In genomic region chr15:59349715-59350420, GRCh38 we compare ENCODE assay signal across 8 cellular contexts. TPM values are rescaled to one million over a fixed set of nuclear protein-coding genes. Genes with fewer than 3 reads are reported as not detected.
DNase-seq lines count a peak whose midpoint lies in the region; FAIRE-seq and TF ChIP-seq lines count a peak whose summit lies in the region.

No MANE protein-coding gene starts in this region.

- no peak overlapping the region for H3K4me3 ChIP-seq in astrocyte (ENCODE audit: insufficient read depth, low read depth, low read length)
- H3K4me3 ChIP-seq in vagina = no peak overlapping the region
- no peak overlapping the region for H3K4me3 ChIP-seq in CD8-positive, alpha-beta memory T cell (ENCODE audit: low read length)

- H3K4me1 ChIP-seq in astrocyte (ENCODE audit: insufficient read depth, low read length) (peaks cover 17% of the 10 kb centered on the region), vagina (peaks cover 38% of the 10 kb centered on the region)
- H3K4me1 ChIP-seq in CD8-positive, alpha-beta memory T cell (ENCODE audit: insufficient read depth, low read length) = peaks cover 11% of the 10 kb centered on the region

- peaks cover 32% of the 10 kb centered on the region for H3K4me1 Mint-ChIP-seq in astrocyte (ENCODE audit: low read depth, unreplicated experiment)
- peaks cover 13 to 16% (median 15%) of the 10 kb centered on the region in 3 donors for H3K4me1 Mint-ChIP-seq in CD8-positive, alpha-beta memory T cell

- TF ChIP-seq CTCF in astrocyte (IDR thresholded peaks at IDR 0.05; ENCODE audit: insufficient read depth, low read depth, low read length) (no peak), vagina (IDR thresholded peaks at IDR 0.05) (no peak), GM10266 (IDR thresholded peaks at IDR 0.05; ENCODE audit: control insufficient read depth, insufficient read depth, low read depth, missing control alignments) (no peak)

- no peak for TF ChIP-seq POLR2A in vagina (IDR thresholded peaks at IDR 0.05)

- peaks cover 86% of the 10 kb centered on the region for H3K79me2 ChIP-seq in astrocyte (ENCODE audit: insufficient read depth, low read length)

- CTCF ChIA-PET in CD8-positive, alpha-beta memory T cell (lab: Charles Lee) = no interaction called here

- H3K4me2 ChIP-seq in astrocyte (ENCODE audit: low read length) = peak overlapping the region; percentile 76

- peak overlapping the region; percentile 17 for H3K4me3 Mint-ChIP-seq in astrocyte (ENCODE audit: unreplicated experiment)
- H3K4me3 Mint-ChIP-seq in CD8-positive, alpha-beta memory T cell = no peak overlapping the region

- H3K27ac Mint-ChIP-seq in astrocyte (ENCODE audit: unreplicated experiment) = peak overlapping the region; percentile 96
- H3K27ac Mint-ChIP-seq in CD8-positive, alpha-beta memory T cell = no peak overlapping the region

- peaks cover 4% of the 10 kb centered on the region for H3K36me3 Mint-ChIP-seq in astrocyte (ENCODE audit: low read depth, unreplicated experiment)
- H3K36me3 Mint-ChIP-seq in CD8-positive, alpha-beta memory T cell = no peaks in the 10 kb centered on the region

- H3K27me3 ChIP-seq in astrocyte (ENCODE audit: insufficient read depth, low read length) = no peaks in the 10 kb centered on the region
- H3K27me3 ChIP-seq in vagina = no peaks in the 10 kb centered on the region
- no peaks in the 10 kb centered on the region for H3K27me3 ChIP-seq in CD8-positive, alpha-beta memory T cell (ENCODE audit: insufficient read depth, low read length, poor library complexity, severe bottlenecking)

- H3K9me3 ChIP-seq in astrocyte (ENCODE audit: insufficient read depth, low read depth, low read length) (no peaks in the 10 kb centered on the region), vagina (no peaks in the 10 kb centered on the region)
- no peaks in the 10 kb centered on the region for H3K9me3 ChIP-seq in CD8-positive, alpha-beta memory T cell (ENCODE audit: low read length)

- DNase-seq in DMS53 treated with DMSO at 0.1 percent for 48 hours (lab: John Stamatoyannopoulos, UW; ENCODE audit: unreplicated experiment) (peak; percentile 75), HT-29 (ENCODE audit: low spot score) (peak; percentile 65), astrocyte (ENCODE audit: low read depth) (peak; percentile 97), kidney tubule cell (ENCODE audit: low spot score) (peak; percentile 96), vagina (ENCODE audit: extremely low spot score in 2 of 2) (no peak), NCI-H1105 (lab: John Stamatoyannopoulos, UW) (no peak), GM10266 (ENCODE audit: extremely low spot score) (no peak)
- no peak for DNase-seq in CD8-positive, alpha-beta memory T cell

- intact Hi-C loops in vagina (cut with DNase I) = no loop called here

- H3K27me3 Mint-ChIP-seq in astrocyte (ENCODE audit: low read depth, unreplicated experiment) = no peaks in the 10 kb centered on the region
- peaks cover 3 to 12% of the 10 kb centered on the region in 2 donors for H3K27me3 Mint-ChIP-seq in CD8-positive, alpha-beta memory T cell

- peaks cover 71% of the 10 kb centered on the region for H4K20me1 ChIP-seq in astrocyte (ENCODE audit: insufficient read depth, low read length)

- H3K9me3 Mint-ChIP-seq in astrocyte (ENCODE audit: unreplicated experiment) = no peaks in the 10 kb centered on the region
- no peaks in the 10 kb centered on the region for H3K9me3 Mint-ChIP-seq in CD8-positive, alpha-beta memory T cell

- H3K27ac ChIP-seq in astrocyte (ENCODE audit: low read depth, low read length) (peak overlapping the region; percentile 89), vagina (peak overlapping the region; percentile 51)
- H3K27ac ChIP-seq in CD8-positive, alpha-beta memory T cell (ENCODE audit: low read depth, low read length) = no peak overlapping the region

- peak; percentile 99 for FAIRE-seq in astrocyte (lab: Jason Lieb, UNC)

- no peaks in the 10 kb centered on the region for H3K36me3 ChIP-seq in astrocyte (ENCODE audit: insufficient read depth, low read length)
- H3K36me3 ChIP-seq in vagina = no peaks in the 10 kb centered on the region
- H3K36me3 ChIP-seq in CD8-positive, alpha-beta memory T cell (ENCODE audit: insufficient read depth, low read length) = no peaks in the 10 kb centered on the region

- POLR2A ChIA-PET in CD8-positive, alpha-beta memory T cell (lab: Charles Lee) = no interaction called here

- peak overlapping the region; percentile 62 for H3K9ac ChIP-seq in astrocyte (ENCODE audit: low read length)

- no peak overlapping the region for H2AFZ ChIP-seq in astrocyte (ENCODE audit: low read depth, low read length)

RNA-seq across cellular contexts. Expression of gene MYO1E, which starts 22.8 kb away (rescaled TPM):
- 77.4 and 86.2 TPM in 2 replicates for total RNA-seq in HT-29 (2014; rRNA removed; shearing (Covaris generic))
- total RNA-seq in astrocyte (227 and 244 TPM in 2 replicates), vagina (16.9 TPM)
- 10 to 100 TPM; 15.3 to 15.4 TPM for total RNA-seq in CD8-positive, alpha-beta memory T cell
- polyA plus RNA-seq in CD8-positive, alpha-beta memory T cell = 1.1 TPM

Comparison
In these comparisons a context has a peak if more than half of its experiments do, and no peak if none do; other contexts are left out.
1. DNase-seq: peak in DMS53 treated with DMSO at 0.1 percent for 48 hours (single experiment), HT-29 (single experiment), astrocyte (single experiment) and kidney tubule cell (single experiment); none in vagina (0 of 2), NCI-H1105 (single experiment), CD8-positive, alpha-beta memory T cell (0 of 5) and GM10266 (single experiment).